In genomic region chr15:87731630-87732029, GRCh38 we compare ENCODE assay signal across 23 cellular contexts.
"Had no signal": no experiment of that assay in that cellular context is flagged by ENCODE, and none has a peak within 500 bp of the region (broad histone marks: within the 10 kb centered on the region; RNA-seq: fewer than 3 reads in every experiment).

No MANE protein-coding gene starts in this region.

- H3K9me3 ChIP-seq: mucosa of descending colon, neutrophil, psoas muscle, sigmoid colon, suprapubic skin, thyroid gland had no signal

- H3K27ac ChIP-seq: dorsolateral prefrontal cortex, neutrophil, psoas muscle, sigmoid colon, skin epidermis, suprapubic skin, thyroid gland had no signal

- H3K27me3 ChIP-seq: neutrophil, sigmoid colon, suprapubic skin, thyroid gland had no signal

- H3K36me3 ChIP-seq: neutrophil, sigmoid colon, suprapubic skin, thyroid gland had no signal

- DNase-seq: cortex of kidney; dorsolateral prefrontal cortex; effector CD8-positive, alpha-beta T cell; kidney; left colon; mammary epithelial cell; mucosa of descending colon; naive thymus-derived CD8-positive, alpha-beta T cell; psoas muscle; retina; sigmoid colon; stimulated activated CD4-positive, alpha-beta T cell treated with anti-CD3 and anti-CD28 coated beads, Interleukin-2, amount 100 ng/mL, for 48 hours; stimulated activated CD8-positive, alpha-beta memory T cell treated with anti-CD3 and anti-CD28 coated beads, Interleukin-4, amount 100 ng/mL, for 48 hours; stimulated activated naive CD8-positive, alpha-beta T cell treated with anti-CD3 and anti-CD28 coated beads, Interleukin-15, Interleukin-2, amounts not matched to agents 100 U/mL and 50 U/mL, for 24 hours; thyroid gland had no signal

- ATAC-seq: esophagus mucosa; left colon; mucosa of descending colon; naive thymus-derived CD8-positive, alpha-beta T cell; psoas muscle; stimulated activated effector memory CD8-positive, alpha-beta T cell treated with anti-CD3 and anti-CD28 coated beads, Interleukin-12 subunit alpha, Interleukin-12 subunit beta, amount 100 ng/mL, for 72 hours; stimulated activated naive CD8-positive, alpha-beta T cell treated with anti-CD3 and anti-CD28 coated beads, Interleukin-15, Interleukin-2, amounts not matched to agents 100 U/mL and 50 U/mL, for 24 hours had no signal

- H3K4me3 ChIP-seq: dorsolateral prefrontal cortex, mucosa of descending colon, psoas muscle, sigmoid colon, skin epidermis, suprapubic skin, thyroid gland had no signal

- FAIRE-seq: endometrium, frontal cortex, kidney, urothelium cell line had no signal

- H3K4me1 ChIP-seq: psoas muscle, sigmoid colon, suprapubic skin, thyroid gland had no signal
